ENCODE assay signal across 36 cellular contexts in the genomic region with DNA sequence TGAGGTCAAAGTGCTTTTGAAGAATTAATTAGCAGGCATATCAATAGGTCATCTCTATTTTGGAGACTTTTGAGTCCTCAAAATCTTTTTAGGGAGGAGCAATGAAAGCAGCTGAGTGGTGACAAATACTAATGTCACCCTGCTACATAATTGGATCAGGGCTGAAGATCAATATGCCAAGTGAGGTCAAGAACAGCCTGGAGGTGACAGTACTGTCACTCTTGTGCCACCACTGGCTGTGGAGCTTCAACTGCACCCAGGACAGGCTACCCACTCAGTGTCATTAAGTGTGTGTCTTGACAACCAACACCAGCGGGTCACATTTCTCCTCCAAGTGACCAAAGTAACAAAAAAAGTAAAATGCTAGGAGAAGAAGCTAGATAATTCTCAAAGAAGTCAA.
"Had no signal": no experiment of that assay in that cellular context is flagged by ENCODE, and none has a peak within 500 bp of the region (broad histone marks: within the 10 kb centered on the region; RNA-seq: fewer than 3 reads in every experiment).

No MANE protein-coding gene starts in this region.

- H3K27me3 Mint-ChIP-seq: activated CD4-positive, alpha-beta memory T cell treated with anti-CD3 and anti-CD28 coated beads, Interleukin-2, amount 10 ng/mL, durations not matched to agents 7 days and 5 days; activated CD4-positive, alpha-beta T cell treated with anti-CD3 and anti-CD28 coated beads for 36 hours; activated T-cell treated with anti-CD3 and anti-CD28 coated beads, Interleukin-2, amount 50 U/mL, for 24 hours had no signal

- H3K9me3 Mint-ChIP-seq: activated CD4-positive, alpha-beta memory T cell treated with anti-CD3 and anti-CD28 coated beads, Interleukin-2, amount 10 ng/mL, durations not matched to agents 7 days and 5 days; activated CD4-positive, alpha-beta T cell treated with anti-CD3 and anti-CD28 coated beads, Interleukin-2, amount 10 ng/mL, durations not matched to agents 7 days and 5 days; activated naive CD4-positive, alpha-beta T cell treated with anti-CD3 and anti-CD28 coated beads for 36 hours; activated naive CD4-positive, alpha-beta T cell treated with anti-CD3 and anti-CD28 coated beads, Interleukin-2, amount 50 U/mL, for 72 hours; activated naive CD8-positive, alpha-beta T cell treated with anti-CD3 and anti-CD28 coated beads for 36 hours; activated T-cell treated with anti-CD3 and anti-CD28 coated beads, Interleukin-2, amount 50 U/mL, for 24 hours; activated T-helper 1 cell treated with anti-CD3 and anti-CD28 coated beads, Interleukin-12 subunit alpha, Interleukin-12 subunit beta, Interleukin-2, Interleukin-4 antibody, amounts not matched to agents 30 ng/mL and 10 ng/mL and 1 ng/mL, durations not matched to agents 14 hours and 24 hours and 36 hours; activated T-helper 17 cell treated with anti-CD3 and anti-CD28 coated beads, Interleukin-2, amount 50 U/mL, for 72 hours had no signal

- H3K27me3 ChIP-seq: adrenal gland, body of pancreas, brain microvascular endothelial cell, breast epithelium had no signal

- H3K36me3 ChIP-seq: adrenal gland, brain microvascular endothelial cell, breast epithelium had no signal

- DNase-seq: activated CD4-positive, alpha-beta memory T cell treated with anti-CD3 and anti-CD28 coated beads, Interleukin-2, amount 10 ng/mL, durations not matched to agents 7 days and 5 days; activated CD4-positive, alpha-beta T cell treated with anti-CD3 and anti-CD28 coated beads for 1 hour; activated CD4-positive, alpha-beta T cell treated with anti-CD3 and anti-CD28 coated beads for 36 hours; activated CD4-positive, alpha-beta T cell treated with anti-CD3 and anti-CD28 coated beads for 48 hours; activated CD4-positive, alpha-beta T cell treated with anti-CD3 and anti-CD28 coated beads, Interleukin-2, amount 10 ng/mL, durations not matched to agents 7 days and 5 days; activated CD4-positive, alpha-beta T cell treated with anti-CD3 and anti-CD28 coated beads, Interleukin-2, amount 50 U/mL, for 48 hours; activated CD4-positive, CD25-positive, alpha-beta regulatory T cell; activated CD8-positive, alpha-beta memory T cell treated with anti-CD3 and anti-CD28 coated beads for 24 hours; activated CD8-positive, alpha-beta memory T cell treated with anti-CD3 and anti-CD28 coated beads, Interleukin-2, amount 10 ng/mL, durations not matched to agents 7 days and 5 days; activated CD8-positive, alpha-beta memory T cell treated with anti-CD3 and anti-CD28 coated beads, Interleukin-2, amount 50 U/mL, for 48 hours; activated CD8-positive, alpha-beta T cell treated with anti-CD3 and anti-CD28 coated beads, Interleukin-2, amount 10 ng/mL, durations not matched to agents 7 days and 5 days; activated effector memory CD4-positive, alpha-beta T cell treated with anti-CD3 and anti-CD28 coated beads, Interleukin-2, amount 50 U/mL, for 16 hours; activated gamma-delta T cell treated with Interleukin-2 at 50 U/mL for 16 hours; activated naive CD4-positive, alpha-beta T cell; activated naive CD4-positive, alpha-beta T cell treated with anti-CD3 and anti-CD28 coated beads for 36 hours; activated naive CD4-positive, alpha-beta T cell treated with anti-CD3 and anti-CD28 coated beads, Interleukin-2, amount 50 U/mL, for 16 hours; activated naive CD8-positive, alpha-beta T cell treated with anti-CD3 and anti-CD28 coated beads for 36 hours; activated T-cell treated with anti-CD3 and anti-CD28 coated beads, Interleukin-2, amount 50 U/mL, for 24 hours; activated T-cell treated with anti-CD3 and anti-CD28 coated beads, Interleukin-2, amount 50 U/mL, for 48 hours; adrenal gland; amniotic stem cell; aorta; body of pancreas; brain microvascular endothelial cell; central memory CD4-positive, alpha-beta T cell; T-helper 17 cell; T-helper 9 cell had no signal

- H3K27ac ChIP-seq: adrenal gland, body of pancreas, brain microvascular endothelial cell, breast epithelium, VCaP had no signal

- H3K4me1 Mint-ChIP-seq: activated CD4-positive, alpha-beta memory T cell treated with anti-CD3 and anti-CD28 coated beads, Interleukin-2, amount 10 ng/mL, durations not matched to agents 7 days and 5 days; activated CD4-positive, alpha-beta T cell treated with anti-CD3 and anti-CD28 coated beads for 36 hours; activated CD4-positive, alpha-beta T cell treated with anti-CD3 and anti-CD28 coated beads, Interleukin-2, amount 10 ng/mL, durations not matched to agents 7 days and 5 days; activated CD8-positive, alpha-beta memory T cell treated with anti-CD3 and anti-CD28 coated beads, Interleukin-2, amount 10 ng/mL, durations not matched to agents 7 days and 5 days; activated naive CD8-positive, alpha-beta T cell treated with anti-CD3 and anti-CD28 coated beads for 36 hours; activated T-helper 17 cell treated with anti-CD3 and anti-CD28 coated beads, Interleukin-2, amount 50 U/mL, for 72 hours; T-helper 17 cell had no signal

- H3K36me3 Mint-ChIP-seq: activated CD8-positive, alpha-beta memory T cell treated with anti-CD3 and anti-CD28 coated beads, Interleukin-2, amount 10 ng/mL, durations not matched to agents 7 days and 5 days; activated naive CD4-positive, alpha-beta T cell treated with anti-CD3 and anti-CD28 coated beads, Interleukin-2, amount 50 U/mL, for 72 hours; activated naive CD8-positive, alpha-beta T cell treated with anti-CD3 and anti-CD28 coated beads for 36 hours had no signal

- H3K4me1 ChIP-seq: adrenal gland, body of pancreas, breast epithelium had no signal

- H3K4me3 ChIP-seq: adrenal gland, body of pancreas, breast epithelium had no signal

- H3K4me3 Mint-ChIP-seq: activated CD4-positive, alpha-beta memory T cell treated with anti-CD3 and anti-CD28 coated beads, Interleukin-2, amount 10 ng/mL, durations not matched to agents 7 days and 5 days; activated CD4-positive, alpha-beta T cell treated with anti-CD3 and anti-CD28 coated beads for 36 hours; activated CD4-positive, alpha-beta T cell treated with anti-CD3 and anti-CD28 coated beads, Interleukin-2, amount 10 ng/mL, durations not matched to agents 7 days and 5 days; activated CD8-positive, alpha-beta memory T cell treated with anti-CD3 and anti-CD28 coated beads, Interleukin-2, amount 10 ng/mL, durations not matched to agents 7 days and 5 days; activated CD8-positive, alpha-beta T cell treated with anti-CD3 and anti-CD28 coated beads, Interleukin-2, amount 10 ng/mL, durations not matched to agents 7 days and 5 days; activated naive CD4-positive, alpha-beta T cell treated with anti-CD3 and anti-CD28 coated beads for 36 hours; activated naive CD8-positive, alpha-beta T cell treated with anti-CD3 and anti-CD28 coated beads for 36 hours; activated T-cell treated with anti-CD3 and anti-CD28 coated beads, Interleukin-2, amount 50 U/mL, for 24 hours; activated T-helper 1 cell treated with anti-CD3 and anti-CD28 coated beads, Interleukin-12 subunit alpha, Interleukin-12 subunit beta, Interleukin-2, Interleukin-4 antibody, amounts not matched to agents 30 ng/mL and 10 ng/mL and 1 ng/mL, durations not matched to agents 14 hours and 24 hours and 36 hours; activated T-helper 17 cell treated with anti-CD3 and anti-CD28 coated beads, Interleukin-2, amount 50 U/mL, for 72 hours; T-helper 17 cell; WTC11 had no signal

- FAIRE-seq: astrocyte, TTC549 had no signal

- H3K9me3 ChIP-seq: adrenal gland, body of pancreas, breast epithelium had no signal

- ATAC-seq: activated CD4-positive, alpha-beta T cell treated with anti-CD3 and anti-CD28 coated beads for 36 hours; activated CD4-positive, CD25-positive, alpha-beta regulatory T cell treated with anti-CD3 and anti-CD28 coated beads, Interleukin-2, amount 50 U/mL, for 24 hours; activated CD8-positive, alpha-beta memory T cell treated with anti-CD3 and anti-CD28 coated beads, Interleukin-2, amount 10 ng/mL, durations not matched to agents 7 days and 5 days; activated CD8-positive, alpha-beta T cell treated with anti-CD3 and anti-CD28 coated beads, Interleukin-2, amount 10 ng/mL, durations not matched to agents 7 days and 5 days; activated naive CD4-positive, alpha-beta T cell treated with anti-CD3 and anti-CD28 coated beads, Interleukin-2, amount 50 U/mL, for 72 hours; activated T-helper 17 cell treated with anti-CD3 and anti-CD28 coated beads, Interleukin-2, amount 50 U/mL, for 72 hours; body of pancreas; T-helper 17 cell; WTC11 had no signal

- H3K27ac Mint-ChIP-seq: activated CD4-positive, alpha-beta memory T cell treated with anti-CD3 and anti-CD28 coated beads, Interleukin-2, amount 10 ng/mL, durations not matched to agents 7 days and 5 days; activated CD4-positive, alpha-beta T cell treated with anti-CD3 and anti-CD28 coated beads for 36 hours; activated CD4-positive, alpha-beta T cell treated with anti-CD3 and anti-CD28 coated beads, Interleukin-2, amount 10 ng/mL, durations not matched to agents 7 days and 5 days; activated CD8-positive, alpha-beta memory T cell treated with anti-CD3 and anti-CD28 coated beads, Interleukin-2, amount 10 ng/mL, durations not matched to agents 7 days and 5 days; activated CD8-positive, alpha-beta T cell treated with anti-CD3 and anti-CD28 coated beads, Interleukin-2, amount 10 ng/mL, durations not matched to agents 7 days and 5 days; activated naive CD4-positive, alpha-beta T cell treated with anti-CD3 and anti-CD28 coated beads for 36 hours; activated naive CD4-positive, alpha-beta T cell treated with anti-CD3 and anti-CD28 coated beads, Interleukin-2, amount 50 U/mL, for 72 hours; activated naive CD8-positive, alpha-beta T cell treated with anti-CD3 and anti-CD28 coated beads for 36 hours; activated T-cell treated with anti-CD3 and anti-CD28 coated beads, Interleukin-2, amount 50 U/mL, for 24 hours; activated T-helper 1 cell treated with anti-CD3 and anti-CD28 coated beads, Interleukin-12 subunit alpha, Interleukin-12 subunit beta, Interleukin-2, Interleukin-4 antibody, amounts not matched to agents 30 ng/mL and 10 ng/mL and 1 ng/mL, durations not matched to agents 14 hours and 24 hours and 36 hours; activated T-helper 17 cell treated with anti-CD3 and anti-CD28 coated beads, Interleukin-2, amount 50 U/mL, for 72 hours; T-helper 17 cell; WTC11 had no signal
